ENCODE assay signal across 24 cellular contexts in the genomic region with DNA sequence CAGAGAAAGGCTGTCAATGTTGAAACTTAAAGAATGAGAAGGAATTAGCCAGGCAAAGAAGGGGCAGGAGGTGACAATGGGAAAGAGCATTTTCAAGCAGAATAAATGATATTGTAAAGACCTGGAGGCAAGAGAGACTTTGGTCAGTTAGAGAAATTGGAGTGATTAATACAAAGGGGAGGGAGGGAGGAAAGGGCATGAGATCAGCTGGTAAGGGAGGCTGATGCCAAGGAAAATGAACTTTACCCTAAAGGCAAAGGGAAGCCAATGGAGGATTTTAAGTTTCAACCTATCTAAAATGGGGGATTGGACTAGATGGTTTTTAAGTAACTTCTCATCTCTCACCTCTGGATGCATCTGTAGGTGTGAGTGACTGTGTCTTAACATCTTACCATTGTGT. TPM values are rescaled to one million over a fixed set of nuclear protein-coding genes. Genes with fewer than 3 reads are reported as not detected.
A peak's percentile ranks its signal among the peaks of the same experiment; 100 is the strongest.
DNase-seq lines count a peak whose midpoint lies in the region; FAIRE-seq and TF ChIP-seq lines count a peak whose summit lies in the region.
"Had no signal": no experiment of that assay in that cellular context is flagged by ENCODE, and none has a peak within 500 bp of the region (broad histone marks: within the 10 kb centered on the region; RNA-seq: fewer than 3 reads in every experiment).

No MANE protein-coding gene starts in this region.

- no peaks in the 10 kb centered on the region for H3K79me1 ChIP-seq in mesenchymal stem cell (replicated peaks; ENCODE audit: low read length, poor library complexity, severe bottlenecking)

- DNase-seq in bronchial epithelial cell (ENCODE audit: low read depth) (peak; percentile 12), mesenchymal stem cell (no peak), progenitor cell of endocrine pancreas (ENCODE audit: low spot score, unreplicated experiment) (no peak), activated gamma-delta T cell (lab: John Stamatoyannopoulos, UW) (no peak)
- DNase-seq in activated T-helper 1 cell treated with anti-CD3 and anti-CD28 coated beads, Interleukin-12 subunit alpha, Interleukin-12 subunit beta, Interleukin-2, Interleukin-4 antibody, amounts not matched to agents 30 ng/mL and 10 ng/mL and 1 ng/mL, durations not matched to agents 14 hours and 24 hours and 36 hours (ENCODE audit: low spot score): no peak
- no peak for DNase-seq in activated T-cell treated with anti-CD3 and anti-CD28 coated beads, Interleukin-2, amount 50 U/mL, for 1 hour
- DNase-seq: 8988T; CD8-positive, alpha-beta memory T cell; DMS53; GF-D8; KBM-7; MM.1S; NCI-H1048; NCI-H1436; NCI-H187 treated with DMSO at 0.1 percent for 48 hours; NCI-H2227 treated with DMSO at 0.1 percent for 48 hours; NCI-H510A; NCI-H748 treated with DMSO at 0.1 percent for 48 hours had no signal

- TF ChIP-seq CTCF in bronchial epithelial cell (IDR thresholded peaks at IDR 0.05; ENCODE audit: insufficient read depth, low read length, severe bottlenecking) (no peak), progenitor cell of endocrine pancreas (IDR thresholded peaks at IDR 0.05; ENCODE audit: unreplicated experiment) (no peak)

- peak overlapping the region; percentile 42 for H3K27ac ChIP-seq in ACC112 (ENCODE audit: low read depth, low read length)
- peak overlapping the region; percentile 27 for H3K27ac ChIP-seq in mesenchymal stem cell (ENCODE audit: low read length, poor library complexity, severe bottlenecking)
- H3K27ac ChIP-seq: C4-2B, GM23248, HL-60, Peyer's patch had no signal

- H2AK5ac ChIP-seq in mesenchymal stem cell (ENCODE audit: low read length, severe bottlenecking): no peak overlapping the region

- H3K27me3 ChIP-seq in ACC112 (ENCODE audit: insufficient read depth, low read length) (no peaks in the 10 kb centered on the region), bronchial epithelial cell (ENCODE audit: control insufficient read depth, insufficient read depth, low read length) (no peaks in the 10 kb centered on the region), mesenchymal stem cell (ENCODE audit: control insufficient read depth in 1 of 2, insufficient read depth in 1 of 2, low read length in 2 of 2) (no peaks in the 10 kb centered on the region)
- H3K27me3 ChIP-seq: Peyer's patch had no signal

- H2BK5ac ChIP-seq in mesenchymal stem cell (ENCODE audit: low read depth, low read length, poor library complexity, severe bottlenecking): no peak overlapping the region

- H3K4me2 ChIP-seq in mesenchymal stem cell (ENCODE audit: low read length, poor library complexity, severe bottlenecking): no peak overlapping the region

- no peak for FAIRE-seq in bronchial epithelial cell (lab: Jason Lieb, UNC)
- FAIRE-seq: D721Med had no signal

- no peaks in the 10 kb centered on the region for H3K79me2 ChIP-seq in ACC112 (ENCODE audit: control insufficient read depth, insufficient read depth, low read length, unreplicated experiment)

- no peak overlapping the region for H3K23ac ChIP-seq in mesenchymal stem cell (ENCODE audit: low read length in 2 of 2)

- H3K4me1 ChIP-seq in ACC112 (ENCODE audit: control insufficient read depth, insufficient read depth, low read length, unreplicated experiment) (peaks cover 15% of the 10 kb centered on the region), mesenchymal stem cell (ENCODE audit: control insufficient read depth, insufficient read depth, low read depth, low read length) (no peaks in the 10 kb centered on the region)

- no peaks in the 10 kb centered on the region for H3K27me3 Mint-ChIP-seq in progenitor cell of endocrine pancreas
- peaks cover 9% of the 10 kb centered on the region for H3K27me3 Mint-ChIP-seq in activated T-helper 1 cell treated with anti-CD3 and anti-CD28 coated beads, Interleukin-12 subunit alpha, Interleukin-12 subunit beta, Interleukin-2, Interleukin-4 antibody, amounts not matched to agents 30 ng/mL and 10 ng/mL and 1 ng/mL, durations not matched to agents 14 hours and 24 hours and 36 hours (ENCODE audit: insufficient read depth)

- peaks cover 5% of the 10 kb centered on the region for H3K9me3 ChIP-seq in mesenchymal stem cell (ENCODE audit: control insufficient read depth, low read length)
- H3K9me3 ChIP-seq: Peyer's patch had no signal

- no peak overlapping the region for H3K4me3 Mint-ChIP-seq in progenitor cell of endocrine pancreas (ENCODE audit: low read depth)
- H3K4me3 Mint-ChIP-seq in activated T-helper 1 cell treated with anti-CD3 and anti-CD28 coated beads, Interleukin-12 subunit alpha, Interleukin-12 subunit beta, Interleukin-2, Interleukin-4 antibody, amounts not matched to agents 30 ng/mL and 10 ng/mL and 1 ng/mL, durations not matched to agents 14 hours and 24 hours and 36 hours: no peak overlapping the region
- H3K4me3 Mint-ChIP-seq: CD8-positive, alpha-beta memory T cell had no signal

- H4K91ac ChIP-seq in mesenchymal stem cell (ENCODE audit: low read length): no peak overlapping the region

- no peak overlapping the region for H3K14ac ChIP-seq in mesenchymal stem cell (ENCODE audit: low read length in 2 of 2)

- H4K8ac ChIP-seq in mesenchymal stem cell (ENCODE audit: low read length): no peak overlapping the region

- H3K27ac Mint-ChIP-seq in progenitor cell of endocrine pancreas: peak overlapping the region; percentile 12
- no peak overlapping the region for H3K27ac Mint-ChIP-seq in activated T-helper 1 cell treated with anti-CD3 and anti-CD28 coated beads, Interleukin-12 subunit alpha, Interleukin-12 subunit beta, Interleukin-2, Interleukin-4 antibody, amounts not matched to agents 30 ng/mL and 10 ng/mL and 1 ng/mL, durations not matched to agents 14 hours and 24 hours and 36 hours
- H3K27ac Mint-ChIP-seq: CD8-positive, alpha-beta memory T cell had no signal

- H3K4me1 Mint-ChIP-seq in progenitor cell of endocrine pancreas (ENCODE audit: low read depth): peaks cover 3% of the 10 kb centered on the region
- no peaks in the 10 kb centered on the region for H3K4me1 Mint-ChIP-seq in activated T-helper 1 cell treated with anti-CD3 and anti-CD28 coated beads, Interleukin-12 subunit alpha, Interleukin-12 subunit beta, Interleukin-2, Interleukin-4 antibody, amounts not matched to agents 30 ng/mL and 10 ng/mL and 1 ng/mL, durations not matched to agents 14 hours and 24 hours and 36 hours (ENCODE audit: low read depth)
- H3K4me1 Mint-ChIP-seq: CD8-positive, alpha-beta memory T cell had no signal

- no peak overlapping the region for H2BK15ac ChIP-seq in mesenchymal stem cell (ENCODE audit: low read depth, poor library complexity, severe bottlenecking)

- no peak overlapping the region for H2BK120ac ChIP-seq in mesenchymal stem cell (ENCODE audit: low read depth, low read length)

- no peak overlapping the region for H3K18ac ChIP-seq in mesenchymal stem cell (ENCODE audit: low read depth in 1 of 2, low read length in 2 of 2)

- no peak overlapping the region for H2AFZ ChIP-seq in ACC112 (ENCODE audit: low read length, unreplicated experiment)
- no peak overlapping the region for H2AFZ ChIP-seq in mesenchymal stem cell (ENCODE audit: low read depth, low read length)
- H2AFZ ChIP-seq: GM23248 had no signal

- no peak overlapping the region for H2BK12ac ChIP-seq in mesenchymal stem cell (ENCODE audit: low read length in 2 of 2)

- H3K9me3 Mint-ChIP-seq in progenitor cell of endocrine pancreas (ENCODE audit: low read depth): peaks cover 3% of the 10 kb centered on the region
- H3K9me3 Mint-ChIP-seq in activated T-helper 1 cell treated with anti-CD3 and anti-CD28 coated beads, Interleukin-12 subunit alpha, Interleukin-12 subunit beta, Interleukin-2, Interleukin-4 antibody, amounts not matched to agents 30 ng/mL and 10 ng/mL and 1 ng/mL, durations not matched to agents 14 hours and 24 hours and 36 hours: no peaks in the 10 kb centered on the region
- H3K9me3 Mint-ChIP-seq: CD8-positive, alpha-beta memory T cell had no signal

- H3K9ac ChIP-seq in mesenchymal stem cell (ENCODE audit: low read length): no peak overlapping the region
- H3K9ac ChIP-seq: GM23248 had no signal

- H3K4ac ChIP-seq in mesenchymal stem cell (ENCODE audit: low read depth in 1 of 2, low read length in 2 of 2): no peak overlapping the region

- H3K36me3 ChIP-seq in ACC112 (ENCODE audit: insufficient read depth, low read length) (0 out of 2 replicates have a peak, but pooled peaks cover 5% of the 10 kb centered on the region), bronchial epithelial cell (ENCODE audit: control insufficient read depth, insufficient read depth, low read length) (no peaks in the 10 kb centered on the region), mesenchymal stem cell (ENCODE audit: control insufficient read depth in 1 of 2, insufficient read depth in 2 of 2, low read depth in 1 of 2, low read length in 2 of 2) (peaks cover 0 to 5% of the 10 kb centered on the region in 2 experiments)
- H3K36me3 ChIP-seq: Peyer's patch had no signal

- intact Hi-C loops in activated T-helper 1 cell treated with anti-CD3 and anti-CD28 coated beads, Interleukin-12 subunit alpha, Interleukin-12 subunit beta, Interleukin-2, Interleukin-4 antibody, amounts not matched to agents 30 ng/mL and 10 ng/mL and 1 ng/mL, durations not matched to agents 14 hours and 24 hours and 36 hours (cut with micrococcal nuclease): no loop called here

- peaks cover 23% of the 10 kb centered on the region for H3K36me3 Mint-ChIP-seq in progenitor cell of endocrine pancreas (ENCODE audit: insufficient read depth)
- H3K36me3 Mint-ChIP-seq in activated T-helper 1 cell treated with anti-CD3 and anti-CD28 coated beads, Interleukin-12 subunit alpha, Interleukin-12 subunit beta, Interleukin-2, Interleukin-4 antibody, amounts not matched to agents 30 ng/mL and 10 ng/mL and 1 ng/mL, durations not matched to agents 14 hours and 24 hours and 36 hours (ENCODE audit: low read depth): no peaks in the 10 kb centered on the region

- H3K4me3 ChIP-seq in ACC112 (ENCODE audit: low read depth, low read length) (no peak overlapping the region), bronchial epithelial cell (ENCODE audit: low read depth, low read length) (no peak overlapping the region), mesenchymal stem cell (ENCODE audit: insufficient read depth in 1 of 2, low read depth in 1 of 2, low read length in 2 of 2) (no peak overlapping the region)
- H3K4me3 ChIP-seq: GM23248, Peyer's patch had no signal

RNA-seq across cellular contexts. Expression of a gene that starts 23.3 kb away (rescaled TPM):
- total RNA-seq in bronchial epithelial cell: 0.64 and 1.3 TPM in 2 replicates
- 0.21 TPM for polyA plus RNA-seq in mesenchymal stem cell (2013, experiment 1 of 2)
- 0.33 TPM for polyA plus RNA-seq in mesenchymal stem cell (2013, experiment 2 of 2)
- 42.8 and 47.1 TPM in 2 replicates for total RNA-seq in progenitor cell of endocrine pancreas
- 1.2 and 1.9 TPM in 2 replicates for total RNA-seq in activated T-helper 1 cell treated with anti-CD3 and anti-CD28 coated beads, Interleukin-12 subunit alpha, Interleukin-12 subunit beta, Interleukin-2, Interleukin-4 antibody, amounts not matched to agents 30 ng/mL and 10 ng/mL and 1 ng/mL, durations not matched to agents 14 hours and 24 hours and 36 hours
- polyA plus RNA-seq: CD8-positive, alpha-beta memory T cell had no signal

RNA-seq across cellular contexts. Expression of a gene that starts 48.0 kb away (rescaled TPM):
- total RNA-seq in bronchial epithelial cell (5.0 and 7.0 TPM in 2 replicates), progenitor cell of endocrine pancreas (18.2 and 22.0 TPM in 2 replicates)
- 2.8 TPM for polyA plus RNA-seq in mesenchymal stem cell (2013, experiment 1 of 2)
- polyA plus RNA-seq in mesenchymal stem cell (2013, experiment 2 of 2): 2.9 TPM
- 69.9 and 74.2 TPM in 2 replicates for total RNA-seq in activated T-helper 1 cell treated with anti-CD3 and anti-CD28 coated beads, Interleukin-12 subunit alpha, Interleukin-12 subunit beta, Interleukin-2, Interleukin-4 antibody, amounts not matched to agents 30 ng/mL and 10 ng/mL and 1 ng/mL, durations not matched to agents 14 hours and 24 hours and 36 hours

Comparison
In these comparisons a context has a peak if more than half of its experiments do, and no peak if none do; other contexts are left out.
1. RNA of a gene that starts 23.3 kb away (total RNA-seq): 42.8 to 47.1 TPM in progenitor cell of endocrine pancreas; 0.64 to 1.3 TPM in bronchial epithelial cell and 1.2 to 1.9 TPM in activated T-helper 1 cell treated with anti-CD3 and anti-CD28 coated beads, Interleukin-12 subunit alpha, Interleukin-12 subunit beta, Interleukin-2, Interleukin-4 antibody, amounts not matched to agents 30 ng/mL and 10 ng/mL and 1 ng/mL, durations not matched to agents 14 hours and 24 hours and 36 hours; every median in the first group is over 10 times any median in the second.